In the genomic region with DNA sequence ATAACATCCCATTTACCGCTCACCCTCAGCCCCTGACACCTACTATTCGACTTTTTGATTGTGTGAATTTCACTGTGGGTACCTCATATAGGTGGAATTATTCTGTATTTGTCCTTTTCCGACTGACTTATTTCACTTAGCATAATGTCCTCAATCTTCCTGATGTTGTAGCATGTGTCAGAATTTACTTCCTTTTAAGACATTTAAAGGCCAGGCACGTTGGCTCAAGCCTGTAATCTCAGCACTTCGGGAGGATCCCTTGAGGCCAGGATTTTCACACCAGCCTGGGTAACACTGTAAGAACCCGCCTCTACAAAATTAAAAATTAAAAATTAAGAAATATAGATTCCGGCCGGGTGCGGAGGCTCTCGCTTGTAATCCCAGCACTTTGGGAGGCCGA, we compare ENCODE assay signal across 1 cellular context.
TF ChIP-seq lines count a peak whose summit lies in the region.

No MANE protein-coding gene starts in this region.

TF ChIP-seq in WTC11, 78 proteins besides CTCF, POLR2A, EP300 and RAD21 (continued from another document):
- no peak for TF ChIP-seq SP1 (CRISPR knock-in tag; conservative IDR thresholded peaks at IDR 0.05)
- no peak for TF ChIP-seq TEAD4 (CRISPR knock-in tag; IDR thresholded peaks at IDR 0.05)
- TF ChIP-seq FOXK1 (CRISPR knock-in tag; IDR thresholded peaks at IDR 0.05) = no peak
- TF ChIP-seq ZBTB21 (CRISPR knock-in tag; IDR thresholded peaks at IDR 0.05; ENCODE audit: borderline replicate concordance) = no peak
- TF ChIP-seq, protein P1, sequence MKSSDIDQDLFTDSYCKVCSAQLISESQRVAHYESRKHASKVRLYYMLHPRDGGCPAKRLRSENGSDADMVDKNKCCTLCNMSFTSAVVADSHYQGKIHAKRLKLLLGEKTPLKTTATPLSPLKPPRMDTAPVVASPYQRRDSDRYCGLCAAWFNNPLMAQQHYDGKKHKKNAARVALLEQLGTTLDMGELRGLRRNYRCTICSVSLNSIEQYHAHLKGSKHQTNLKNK (CRISPR knock-in tag; IDR thresholded peaks at IDR 0.05) = no peak
- TF ChIP-seq, protein P2, sequence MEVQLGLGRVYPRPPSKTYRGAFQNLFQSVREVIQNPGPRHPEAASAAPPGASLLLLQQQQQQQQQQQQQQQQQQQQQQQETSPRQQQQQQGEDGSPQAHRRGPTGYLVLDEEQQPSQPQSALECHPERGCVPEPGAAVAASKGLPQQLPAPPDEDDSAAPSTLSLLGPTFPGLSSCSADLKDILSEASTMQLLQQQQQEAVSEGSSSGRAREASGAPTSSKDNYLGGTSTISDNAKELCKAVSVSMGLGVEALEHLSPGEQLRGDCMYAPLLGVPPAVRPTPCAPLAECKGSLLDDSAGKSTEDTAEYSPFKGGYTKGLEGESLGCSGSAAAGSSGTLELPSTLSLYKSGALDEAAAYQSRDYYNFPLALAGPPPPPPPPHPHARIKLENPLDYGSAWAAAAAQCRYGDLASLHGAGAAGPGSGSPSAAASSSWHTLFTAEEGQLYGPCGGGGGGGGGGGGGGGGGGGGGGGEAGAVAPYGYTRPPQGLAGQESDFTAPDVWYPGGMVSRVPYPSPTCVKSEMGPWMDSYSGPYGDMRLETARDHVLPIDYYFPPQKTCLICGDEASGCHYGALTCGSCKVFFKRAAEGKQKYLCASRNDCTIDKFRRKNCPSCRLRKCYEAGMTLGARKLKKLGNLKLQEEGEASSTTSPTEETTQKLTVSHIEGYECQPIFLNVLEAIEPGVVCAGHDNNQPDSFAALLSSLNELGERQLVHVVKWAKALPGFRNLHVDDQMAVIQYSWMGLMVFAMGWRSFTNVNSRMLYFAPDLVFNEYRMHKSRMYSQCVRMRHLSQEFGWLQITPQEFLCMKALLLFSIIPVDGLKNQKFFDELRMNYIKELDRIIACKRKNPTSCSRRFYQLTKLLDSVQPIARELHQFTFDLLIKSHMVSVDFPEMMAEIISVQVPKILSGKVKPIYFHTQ (CRISPR knock-in tag; IDR thresholded peaks at IDR 0.05) = no peak
- TF ChIP-seq, protein P3, sequence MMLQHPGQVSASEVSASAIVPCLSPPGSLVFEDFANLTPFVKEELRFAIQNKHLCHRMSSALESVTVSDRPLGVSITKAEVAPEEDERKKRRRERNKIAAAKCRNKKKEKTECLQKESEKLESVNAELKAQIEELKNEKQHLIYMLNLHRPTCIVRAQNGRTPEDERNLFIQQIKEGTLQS (CRISPR knock-in tag; conservative IDR thresholded peaks at IDR 0.05) = no peak
TF ChIP-seq in WTC11: peak in this region for 0.
